Comparison of ENCODE assay signal across 29 cellular contexts in the genomic region with DNA sequence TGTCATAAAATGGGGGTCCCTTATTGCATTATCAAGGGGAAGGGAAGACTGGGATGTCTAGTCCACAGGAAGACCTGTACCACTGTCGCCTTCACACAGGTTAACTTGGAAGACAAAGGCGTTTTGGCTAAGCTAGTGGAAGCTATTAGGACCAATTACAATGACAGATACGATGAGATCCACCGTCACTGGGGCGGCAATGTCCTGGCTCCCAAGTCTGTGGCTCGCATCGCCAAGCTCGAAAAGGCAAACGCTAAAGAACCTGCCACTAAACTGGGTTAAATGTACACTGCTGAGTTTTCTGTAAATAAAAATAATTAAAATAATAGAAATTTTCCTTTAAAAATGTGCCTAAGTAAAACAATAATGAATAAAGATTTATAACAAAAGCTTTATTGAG.
"Had no signal": no experiment of that assay in that cellular context is flagged by ENCODE, and none has a peak within 500 bp of the region (broad histone marks: within the 10 kb centered on the region; RNA-seq: fewer than 3 reads in every experiment).

No MANE protein-coding gene starts in this region.

- H3K4me1 ChIP-seq: stomach, suprapubic skin, testis, thyroid gland, tibial artery, tibial nerve, transverse colon, upper lobe of left lung, upper lobe of right lung, uterus, vagina had no signal

- H3K27ac ChIP-seq: stomach, suprapubic skin, testis, thoracic aorta, thyroid gland, tibial artery, tibial nerve, transverse colon, upper lobe of left lung, upper lobe of right lung, uterus, vagina had no signal

- ATAC-seq: stimulated activated effector memory CD8-positive, alpha-beta T cell treated with anti-CD3 and anti-CD28 coated beads, Interleukin-12 subunit alpha, Interleukin-12 subunit beta, amount 100 ng/mL, for 72 hours; stimulated activated memory B cell treated with anti-CD40 and anti-IgM and Interleukin-4, amounts not matched to agents 10 μg/mL and 1 μg/mL and 100 μg/mL, for 72 hours; stimulated activated naive B cell treated with anti-CD40 and anti-IgM and Interleukin-4, amounts not matched to agents 10 μg/mL and 1 μg/mL and 100 μg/mL, for 72 hours; stimulated activated naive CD8-positive, alpha-beta T cell treated with anti-CD3 and anti-CD28 coated beads, Interleukin-15, amount 100 ng/mL, for 72 hours; stimulated activated naive CD8-positive, alpha-beta T cell treated with anti-CD3 and anti-CD28 coated beads, Interleukin-15, Interleukin-2, amounts not matched to agents 100 U/mL and 50 U/mL, for 24 hours; upper lobe of right lung had no signal

- H3K27me3 ChIP-seq: stomach, suprapubic skin, testis, thyroid gland, tibial artery, tibial nerve, transverse colon, upper lobe of left lung, upper lobe of right lung, uterus, vagina had no signal

- H3K4me1 Mint-ChIP-seq: stimulated activated effector memory CD8-positive, alpha-beta T cell treated with anti-CD3 and anti-CD28 coated beads, Interleukin-12 subunit alpha, Interleukin-12 subunit beta, amount 100 ng/mL, for 72 hours; stimulated activated memory B cell treated with anti-CD40 and anti-IgM and Interleukin-4, amounts not matched to agents 10 μg/mL and 1 μg/mL and 100 μg/mL, for 72 hours; stimulated activated naive B cell treated with anti-CD40 and anti-IgM and Interleukin-4, amounts not matched to agents 10 μg/mL and 1 μg/mL and 100 μg/mL, for 72 hours; stimulated activated naive CD8-positive, alpha-beta T cell treated with anti-CD3 and anti-CD28 coated beads, Interleukin-15, amount 100 ng/mL, for 72 hours had no signal

- DNase-seq: stimulated activated CD4-positive, alpha-beta T cell treated with anti-CD3 and anti-CD28 coated beads, Interleukin-2, amount 100 ng/mL, for 48 hours; stimulated activated CD4-positive, alpha-beta T cell treated with anti-CD3 and anti-CD28 coated beads, Interleukin-4, amount 100 ng/mL, for 1 hour; stimulated activated CD4-positive, alpha-beta T cell treated with anti-CD3 and anti-CD28 coated beads, Interleukin-4, amount 100 ng/mL, for 24 hours; stimulated activated CD4-positive, alpha-beta T cell treated with anti-CD3 and anti-CD28 coated beads, Interleukin-4, amount 100 ng/mL, for 4 hours; stimulated activated CD8-positive, alpha-beta memory T cell treated with anti-CD3 and anti-CD28 coated beads, Interleukin-4, amount 100 ng/mL, for 48 hours; stimulated activated naive B cell treated with anti-CD40 and anti-IgM and Interleukin-4, amounts not matched to agents 10 μg/mL and 1 μg/mL and 100 μg/mL, for 72 hours; stimulated activated naive CD4-positive, alpha-beta T cell; stimulated activated naive CD4-positive, alpha-beta T cell treated with Interleukin-2 at 50 U/mL for 16 hours; stimulated activated naive CD8-positive, alpha-beta T cell treated with anti-CD3 and anti-CD28 coated beads, Interleukin-15, amount 100 ng/mL, for 72 hours; stimulated activated naive CD8-positive, alpha-beta T cell treated with anti-CD3 and anti-CD28 coated beads, Interleukin-15, Interleukin-2, amounts not matched to agents 100 U/mL and 50 U/mL, for 24 hours; stomach; substantia nigra; testis; thyroid gland; tibial artery; transverse colon; trophoblast cell; upper lobe of left lung; upper lobe of right lung; uterus had no signal

- FAIRE-seq: urothelium cell line had no signal

- H3K9me3 Mint-ChIP-seq: stimulated activated effector memory CD8-positive, alpha-beta T cell treated with anti-CD3 and anti-CD28 coated beads, Interleukin-12 subunit alpha, Interleukin-12 subunit beta, amount 100 ng/mL, for 72 hours; stimulated activated memory B cell treated with anti-CD40 and anti-IgM and Interleukin-4, amounts not matched to agents 10 μg/mL and 1 μg/mL and 100 μg/mL, for 72 hours; stimulated activated naive B cell treated with anti-CD40 and anti-IgM and Interleukin-4, amounts not matched to agents 10 μg/mL and 1 μg/mL and 100 μg/mL, for 72 hours; stimulated activated naive CD8-positive, alpha-beta T cell treated with anti-CD3 and anti-CD28 coated beads, Interleukin-15, amount 100 ng/mL, for 72 hours; stimulated activated naive CD8-positive, alpha-beta T cell treated with anti-CD3 and anti-CD28 coated beads, Interleukin-15, Interleukin-2, amounts not matched to agents 100 ng/mL and 50 ng/mL, for 24 hours; type B pancreatic cell had no signal

- H3K27ac Mint-ChIP-seq: stimulated activated effector memory CD8-positive, alpha-beta T cell treated with anti-CD3 and anti-CD28 coated beads, Interleukin-12 subunit alpha, Interleukin-12 subunit beta, amount 100 ng/mL, for 72 hours; stimulated activated memory B cell treated with anti-CD40 and anti-IgM and Interleukin-4, amounts not matched to agents 10 μg/mL and 1 μg/mL and 100 μg/mL, for 72 hours; stimulated activated naive B cell treated with anti-CD40 and anti-IgM and Interleukin-4, amounts not matched to agents 10 μg/mL and 1 μg/mL and 100 μg/mL, for 72 hours; stimulated activated naive CD8-positive, alpha-beta T cell treated with anti-CD3 and anti-CD28 coated beads, Interleukin-15, amount 100 ng/mL, for 72 hours; stimulated activated naive CD8-positive, alpha-beta T cell treated with anti-CD3 and anti-CD28 coated beads, Interleukin-15, Interleukin-2, amounts not matched to agents 100 ng/mL and 50 ng/mL, for 24 hours; type B pancreatic cell had no signal

- H3K4me3 ChIP-seq: stomach, suprapubic skin, testis, thoracic aorta, thyroid gland, tibial artery, tibial nerve, transverse colon, upper lobe of left lung, upper lobe of right lung, uterus, vagina had no signal

- H3K36me3 ChIP-seq: thoracic aorta, uterus had no signal

- H3K27me3 Mint-ChIP-seq: stimulated activated memory B cell treated with anti-CD40 and anti-IgM and Interleukin-4, amounts not matched to agents 10 μg/mL and 1 μg/mL and 100 μg/mL, for 72 hours; stimulated activated naive B cell treated with anti-CD40 and anti-IgM and Interleukin-4, amounts not matched to agents 10 μg/mL and 1 μg/mL and 100 μg/mL, for 72 hours; stimulated activated naive CD8-positive, alpha-beta T cell treated with anti-CD3 and anti-CD28 coated beads, Interleukin-15, amount 100 ng/mL, for 72 hours; stimulated activated naive CD8-positive, alpha-beta T cell treated with anti-CD3 and anti-CD28 coated beads, Interleukin-15, Interleukin-2, amounts not matched to agents 100 ng/mL and 50 ng/mL, for 24 hours; type B pancreatic cell had no signal

- H3K4me3 Mint-ChIP-seq: stimulated activated effector memory CD8-positive, alpha-beta T cell treated with anti-CD3 and anti-CD28 coated beads, Interleukin-12 subunit alpha, Interleukin-12 subunit beta, amount 100 ng/mL, for 72 hours; stimulated activated memory B cell treated with anti-CD40 and anti-IgM and Interleukin-4, amounts not matched to agents 10 μg/mL and 1 μg/mL and 100 μg/mL, for 72 hours; stimulated activated naive B cell treated with anti-CD40 and anti-IgM and Interleukin-4, amounts not matched to agents 10 μg/mL and 1 μg/mL and 100 μg/mL, for 72 hours; stimulated activated naive CD8-positive, alpha-beta T cell treated with anti-CD3 and anti-CD28 coated beads, Interleukin-15, amount 100 ng/mL, for 72 hours; stimulated activated naive CD8-positive, alpha-beta T cell treated with anti-CD3 and anti-CD28 coated beads, Interleukin-15, Interleukin-2, amounts not matched to agents 100 ng/mL and 50 ng/mL, for 24 hours; type B pancreatic cell had no signal

- H3K9me3 ChIP-seq: stomach, suprapubic skin, testis, thoracic aorta, thyroid gland, tibial artery, tibial nerve, transverse colon, upper lobe of left lung, upper lobe of right lung, uterus, vagina had no signal
